Comparison of ENCODE assay signal across 9 cellular contexts in the genomic region with DNA sequence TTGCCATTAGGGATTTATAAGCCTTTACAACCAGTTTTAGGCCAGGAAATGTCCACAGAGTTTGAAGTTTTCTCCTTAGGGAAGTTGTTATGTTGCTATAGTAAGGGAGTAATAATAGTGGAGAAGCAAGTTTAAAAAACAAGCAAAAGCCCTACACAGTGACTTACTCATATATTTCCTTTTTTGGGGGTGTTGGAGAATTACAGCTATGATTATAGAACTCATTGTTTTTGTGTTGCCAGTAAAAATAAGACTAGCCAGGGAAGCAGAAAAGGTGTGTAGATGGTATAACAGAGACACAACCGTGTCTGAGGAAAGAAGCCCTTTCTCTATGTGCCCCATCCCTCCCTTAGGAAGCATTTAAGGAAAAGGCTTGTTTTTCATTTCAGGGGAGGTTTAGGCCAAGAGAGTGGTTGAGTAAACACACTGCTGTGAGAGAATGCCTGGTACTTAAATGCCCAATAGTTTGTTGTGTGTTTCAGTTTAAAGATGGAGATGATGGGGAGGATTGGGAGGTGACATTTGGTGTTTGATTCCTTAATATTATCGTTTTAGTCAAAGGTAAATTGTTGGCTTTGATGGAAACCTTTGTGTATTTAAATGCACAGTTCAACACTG. TPM values are rescaled to one million over a fixed set of nuclear protein-coding genes. Genes with fewer than 3 reads are reported as not detected.
A peak's percentile ranks its signal among the peaks of the same experiment; 100 is the strongest.
DNase-seq lines count a peak whose midpoint lies in the region; ATAC-seq and TF ChIP-seq lines count a peak whose summit lies in the region.
"Had no signal": no experiment of that assay in that cellular context is flagged by ENCODE, and none has a peak within 500 bp of the region (broad histone marks: within the 10 kb centered on the region; RNA-seq: fewer than 3 reads in every experiment).

No MANE protein-coding gene starts in this region.

- ATAC-seq in Right ventricle myocardium superior (ENCODE audit: poor library complexity) (no peak), HG03354 (IDR thresholded peaks at IDR 0.05; ENCODE audit: poor library complexity, severe bottlenecking, unreplicated experiment) (no peak), GM21825 (IDR thresholded peaks at IDR 0.05; ENCODE audit: unreplicated experiment) (no peak), HG03442 (IDR thresholded peaks at IDR 0.05; ENCODE audit: unreplicated experiment) (no peak)

- no peaks in the 10 kb centered on the region for H3K27me3 ChIP-seq in right atrium auricular region

- no peak for DNase-seq in right atrium auricular region (ENCODE audit: low spot score)
- DNase-seq in Right ventricle myocardium superior, result no peak
- DNase-seq in astrocyte of the spinal cord (ENCODE audit: low read depth, low spot score), result peak; percentile 41
- DNase-seq in lung microvascular endothelial cell (ENCODE audit: low read depth in 2 of 2), result peak; percentile 67 to 75
- DNase-seq in NCI-H187 (lab: John Stamatoyannopoulos, UW), result no peak
- DNase-seq: WERI-Rb-1 had no signal

- intact Hi-C loops in Right ventricle myocardium superior (cut with DNase I), result loop anchor here (10.0 kb wide), 1 partner anchor 91 kb away; no protein-coding TSS in a partner anchor

- H3K27ac ChIP-seq in right atrium auricular region, result peak overlapping the region; percentile 99 to 100
- H3K27ac ChIP-seq: WERI-Rb-1 had no signal

- no peaks in the 10 kb centered on the region for H3K36me3 ChIP-seq in right atrium auricular region

- in situ Hi-C loops in astrocyte of the spinal cord (cut with HindIII; ENCODE audit: low sequenced_read_pairs), result no loop called here

- H3K4me1 ChIP-seq in right atrium auricular region, result peaks cover 0 to 63% of the 10 kb centered on the region in 2 donors

- TF ChIP-seq CTCF in right atrium auricular region (IDR thresholded peaks at IDR 0.05), result no peak
- TF ChIP-seq CTCF in astrocyte of the spinal cord (IDR thresholded peaks at IDR 0.05; ENCODE audit: low read depth, low read length), result no peak

- H3K4me3 ChIP-seq in right atrium auricular region (peak overlapping the region; percentile 78 to 96), astrocyte of the spinal cord (ENCODE audit: low read depth, low read length) (peak overlapping the region; percentile 82)

- no peaks in the 10 kb centered on the region for H3K9me3 ChIP-seq in right atrium auricular region

RNA-seq across cellular contexts. Expression of a gene that starts 2.4 kb away (rescaled TPM):
- 100 to 1,000 TPM; 213 to 227 TPM for total RNA-seq in right atrium auricular region
- total RNA-seq in Right ventricle myocardium superior, result 189 TPM
- total RNA-seq in lung microvascular endothelial cell, result 73.7 and 99.8 TPM in 2 replicates

RNA-seq across cellular contexts. Expression of a gene that starts 30.4 kb away (rescaled TPM):
- not detected for total RNA-seq in right atrium auricular region
- total RNA-seq in Right ventricle myocardium superior, result not detected
- under 0.01 TPM in 1 of 2 replicates, not detected in the other for total RNA-seq in lung microvascular endothelial cell

Comparison
In these comparisons a context has a peak if more than half of its experiments do, and no peak if none do; other contexts are left out.
1. DNase-seq: peak in astrocyte of the spinal cord (single experiment) and lung microvascular endothelial cell (2 of 2); none in right atrium auricular region (single experiment), Right ventricle myocardium superior (single experiment) and NCI-H187 (0 of 2).